In genomic region chr15:101945896-101946295, GRCh38 we compare ENCODE assay signal across 1 cellular context.
A peak's percentile ranks its signal among the peaks of the same experiment; 100 is the strongest.
TF ChIP-seq lines count a peak whose summit lies in the region.

No MANE protein-coding gene starts in this region.

TF ChIP-seq in HEK293, 187 proteins besides CTCF, POLR2A, EP300 and RAD21 (continued from another document):
- TF ChIP-seq ZFP3 (tag by site-specific recombination; IDR thresholded peaks at IDR 0.05; ENCODE audit: low read depth) (peak; percentile 67), SP3 (tag by site-specific recombination; IDR thresholded peaks at IDR 0.05) (peak; percentile 35; the same call in 1 of the 2 replicates), ZNF426 (tag by site-specific recombination; IDR thresholded peaks at IDR 0.05) (peak; percentile 99), ZNF510 (tag by site-specific recombination; IDR thresholded peaks at IDR 0.05; ENCODE audit: insufficient replicate concordance) (peak; percentile 93), ZNF24 (tag by site-specific recombination; IDR thresholded peaks at IDR 0.05) (peak; percentile 69; the same call in 1 of the 2 replicates), ZBTB11 (tag by site-specific recombination; conservative IDR thresholded peaks at IDR 0.05; ENCODE audit: low read depth) (peak; percentile 91), HIC1 (tag by site-specific recombination; IDR thresholded peaks at IDR 0.05) (peak; percentile 55; the same call in 1 of the 2 replicates), ZNF121 (tag by site-specific recombination; IDR thresholded peaks at IDR 0.05) (peak; percentile 66; the same call in 1 of the 2 replicates), ZNF138 (tag by site-specific recombination; IDR thresholded peaks at IDR 0.05; ENCODE audit: borderline replicate concordance) (peak; percentile 97), ZNF341 (tag by site-specific recombination; IDR thresholded peaks at IDR 0.05; ENCODE audit: low read depth) (peak; percentile 59), ZNF623 (tag by site-specific recombination; IDR thresholded peaks at IDR 0.05) (peak; percentile 92), ZNF639 (tag by site-specific recombination; IDR thresholded peaks at IDR 0.05) (peak; percentile 82), PRDM10 (tag by site-specific recombination; IDR thresholded peaks at IDR 0.05) (0 out of 2 replicates have a peak, but pooled peaks have one; percentile 12), ZNF394 (tag by site-specific recombination; IDR thresholded peaks at IDR 0.05; ENCODE audit: borderline replicate concordance) (peak; percentile 99), ZNF19 (tag by site-specific recombination; IDR thresholded peaks at IDR 0.05; ENCODE audit: low read depth) (peak; percentile 78; the same call in 1 of the 2 replicates), ZNF514 (tag by site-specific recombination; IDR thresholded peaks at IDR 0.05) (peak; percentile 95), ZNF560 (tag by site-specific recombination; IDR thresholded peaks at IDR 0.05; ENCODE audit: borderline replicate concordance) (peak; percentile 98), TSHZ1 (tag by site-specific recombination; IDR thresholded peaks at IDR 0.05; ENCODE audit: borderline replicate concordance) (peak; percentile 27; the same call in 1 of the 2 replicates), ZNF501 (tag by site-specific recombination; IDR thresholded peaks at IDR 0.05) (peak; percentile 90), ZNF292 (tag by site-specific recombination; IDR thresholded peaks at IDR 0.05; ENCODE audit: borderline replicate concordance, low read depth) (peak; percentile 92; the same call in 1 of the 2 replicates), GLI2 (tag by site-specific recombination; IDR thresholded peaks at IDR 0.05; ENCODE audit: borderline replicate concordance, low read depth) (peak; percentile 67; the same call in 1 of the 2 replicates), ZNF155 (tag by site-specific recombination; IDR thresholded peaks at IDR 0.05) (peak; percentile 84; the same call in 1 of the 2 replicates), ZBTB21 (tag by site-specific recombination; IDR thresholded peaks at IDR 0.05) (peak; percentile 82), ZNF529 (tag by site-specific recombination; IDR thresholded peaks at IDR 0.05; ENCODE audit: insufficient replicate concordance) (peak; percentile 90), SCRT2 (tag by site-specific recombination; IDR thresholded peaks at IDR 0.05) (peak; percentile 24; the same call in 1 of the 2 replicates), ZNF354C (tag by site-specific recombination; IDR thresholded peaks at IDR 0.05; ENCODE audit: borderline replicate concordance, low read depth) (peak; percentile 97), AEBP2 (tag by site-specific recombination; IDR thresholded peaks at IDR 0.05; ENCODE audit: borderline replicate concordance) (peak; percentile 100), ZNF146 (tag by site-specific recombination; IDR thresholded peaks at IDR 0.05) (peak; percentile 20; the same call in 1 of the 2 replicates), ZXDB (tag by site-specific recombination; IDR thresholded peaks at IDR 0.05) (peak; percentile 92), ZNF629 (tag by site-specific recombination; IDR thresholded peaks at IDR 0.05) (peak; percentile 83), ZNF530 (tag by site-specific recombination; IDR thresholded peaks at IDR 0.05; ENCODE audit: low read depth) (peak; percentile 87; the same call in 1 of the 2 replicates), ZNF555 (tag by site-specific recombination; conservative IDR thresholded peaks at IDR 0.05) (peak; percentile 99), ZNF202 (tag by site-specific recombination; IDR thresholded peaks at IDR 0.05; ENCODE audit: borderline replicate concordance) (peak; percentile 98), ZNF558 (tag by site-specific recombination; IDR thresholded peaks at IDR 0.05) (peak; percentile 95), ZNF433 (tag by site-specific recombination; IDR thresholded peaks at IDR 0.05; ENCODE audit: low read depth) (peak; percentile 97)
